In the genomic region with DNA sequence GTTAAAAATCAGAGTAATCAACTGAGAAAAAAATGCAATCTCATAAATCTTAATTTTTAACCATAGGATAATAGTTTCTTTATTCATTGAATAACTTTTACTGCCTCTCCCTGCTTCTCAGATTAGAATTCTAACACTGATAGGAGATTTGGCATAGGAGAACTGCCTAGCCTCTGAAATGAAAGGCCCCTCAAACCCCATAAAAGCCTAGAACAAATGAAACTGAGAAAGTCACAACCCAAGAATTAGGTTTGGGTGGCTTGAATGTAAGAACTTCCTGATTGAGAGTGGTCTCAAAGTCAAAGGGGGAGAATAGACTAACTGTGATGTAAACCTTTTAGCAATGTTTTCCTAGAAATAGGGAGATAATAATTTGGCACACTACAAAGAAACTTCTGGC, we compare ENCODE assay signal across 22 cellular contexts. TPM values are rescaled to one million over a fixed set of nuclear protein-coding genes. Genes with fewer than 3 reads are reported as not detected.
DNase-seq lines count a peak whose midpoint lies in the region; ATAC-seq and TF ChIP-seq lines count a peak whose summit lies in the region.
"Had no signal": no experiment of that assay in that cellular context is flagged by ENCODE, and none has a peak within 500 bp of the region (broad histone marks: within the 10 kb centered on the region; RNA-seq: fewer than 3 reads in every experiment).

No MANE protein-coding gene starts in this region.

- H3K4me1 Mint-ChIP-seq in activated CD4-positive, alpha-beta T cell treated with anti-CD3 and anti-CD28 coated beads for 36 hours, result no peaks in the 10 kb centered on the region
- H3K4me1 Mint-ChIP-seq: CD4-positive, alpha-beta memory T cell had no signal

- no peaks in the 10 kb centered on the region for H3K27me3 ChIP-seq in transverse colon
- H3K27me3 ChIP-seq: BLaER1 had no signal

- no peak for TF ChIP-seq EP300 in transverse colon (IDR thresholded peaks at IDR 0.05; ENCODE audit: low read depth)

- in situ Hi-C loops in transverse colon (cut with MboI; ENCODE audit: low pct_ligation_motif_present in 1 of 4, low pct_unique_long_range_greater_than_20kb in 1 of 4, low sequenced_read_pairs in 3 of 4), result no loop called here

- peak overlapping the region in 3 of 4 donors; percentile 11 to 65 (median 63) for H3K27ac ChIP-seq in transverse colon
- H3K27ac ChIP-seq: BLaER1, PC-9, RWPE1 had no signal

- H3K27ac Mint-ChIP-seq in activated CD4-positive, alpha-beta T cell treated with anti-CD3 and anti-CD28 coated beads for 36 hours, result no peak overlapping the region
- H3K27ac Mint-ChIP-seq: CD4-positive, alpha-beta memory T cell; HFFc6 had no signal

- no peaks in the 10 kb centered on the region for H3K9me3 Mint-ChIP-seq in activated CD4-positive, alpha-beta T cell treated with anti-CD3 and anti-CD28 coated beads for 36 hours (ENCODE audit: low read depth)

- no peak overlapping the region for H3K4me3 ChIP-seq in transverse colon
- H3K4me3 ChIP-seq: BLaER1, PC-9 had no signal

- TF ChIP-seq CTCF in transverse colon (IDR thresholded peaks at IDR 0.05), result no peak

- H3K9me3 ChIP-seq in transverse colon, result peaks cover 0 to 3% of the 10 kb centered on the region in 2 donors
- H3K9me3 ChIP-seq: BLaER1 had no signal

- peaks cover 0 to 18% (median 9%) of the 10 kb centered on the region in 4 donors for H3K4me1 ChIP-seq in transverse colon

- ATAC-seq in GM18907 (IDR thresholded peaks at IDR 0.05; ENCODE audit: unreplicated experiment), result peak; percentile 66
- peak; percentile 55 for ATAC-seq in GM19467 (IDR thresholded peaks at IDR 0.05; ENCODE audit: unreplicated experiment)
- peak; percentile 54 for ATAC-seq in HG03520 (IDR thresholded peaks at IDR 0.05; ENCODE audit: unreplicated experiment)
- ATAC-seq in activated CD4-positive, alpha-beta T cell treated with anti-CD3 and anti-CD28 coated beads for 36 hours, result no peak

- POLR2A ChIA-PET in activated CD4-positive, alpha-beta T cell treated with anti-CD3 and anti-CD28 coated beads for 36 hours (lab: Charles Lee), result no interaction called here

- intact Hi-C loops in transverse colon (cut with DNase I; ENCODE audit: low total_unique reads), result no loop called here
- intact Hi-C loops in activated CD4-positive, alpha-beta T cell treated with anti-CD3 and anti-CD28 coated beads for 36 hours (cut with DNase I, micrococcal nuclease), result no loop called here

- H3K36me3 ChIP-seq in transverse colon, result no peaks in the 10 kb centered on the region
- H3K36me3 ChIP-seq: BLaER1 had no signal

- H3K27me3 Mint-ChIP-seq in activated CD4-positive, alpha-beta T cell treated with anti-CD3 and anti-CD28 coated beads for 36 hours, result peaks cover 5% of the 10 kb centered on the region

- CTCF ChIA-PET in activated CD4-positive, alpha-beta T cell treated with anti-CD3 and anti-CD28 coated beads for 36 hours (lab: Charles Lee), result no interaction called here

- no peaks in the 10 kb centered on the region for H3K36me3 Mint-ChIP-seq in activated CD4-positive, alpha-beta T cell treated with anti-CD3 and anti-CD28 coated beads for 36 hours (ENCODE audit: low read depth)
- H3K36me3 Mint-ChIP-seq: CD4-positive, alpha-beta memory T cell had no signal

- DNase-seq in transverse colon, result no peak
- DNase-seq in stimulated activated CD4-positive, alpha-beta T cell treated with anti-CD3 and anti-CD28 coated beads, Interleukin-12 subunit alpha, Interleukin-12 subunit beta, amount 100 ng/mL, for 4 hours, result no peak
- no peak for DNase-seq in activated CD4-positive, alpha-beta T cell treated with anti-CD3 and anti-CD28 coated beads for 36 hours
- DNase-seq in NCI-H345 (lab: John Stamatoyannopoulos, UW), result no peak
- DNase-seq: CD4-positive, alpha-beta memory T cell; DMS153; GDM1; H7; HFFc6; KBM-7; NCI-H1417; NCI-H187; NCI-H226; NCI-H524 treated with DMSO at 0.1 percent for 48 hours; PC-9; SIG-M5; T-helper 1 cell had no signal

- no peak for TF ChIP-seq POLR2A in transverse colon (IDR thresholded peaks at IDR 0.05)

- no peak overlapping the region for H3K4me3 Mint-ChIP-seq in activated CD4-positive, alpha-beta T cell treated with anti-CD3 and anti-CD28 coated beads for 36 hours
- H3K4me3 Mint-ChIP-seq: CD4-positive, alpha-beta memory T cell; HFFc6 had no signal

RNA-seq across cellular contexts. Expression of a gene that starts 52.2 kb away (rescaled TPM):
- total RNA-seq in transverse colon, result 1 to 10 TPM; 1.5 to 7.8 (median 3.7) TPM
- total RNA-seq in activated CD4-positive, alpha-beta T cell treated with anti-CD3 and anti-CD28 coated beads for 36 hours, result under 1 TPM in 1 of 2 experiments, not detected in 1; 0.18 TPM
- total RNA-seq: CD4-positive, alpha-beta memory T cell; HFFc6 had no signal
